ENCODE assay signal across 29 cellular contexts in genomic region chrX:147403075-147403474, GRCh38.
"Had no signal": no experiment of that assay in that cellular context is flagged by ENCODE, and none has a peak within 500 bp of the region (broad histone marks: within the 10 kb centered on the region; RNA-seq: fewer than 3 reads in every experiment).

No MANE protein-coding gene starts in this region.

- H3K4me3 ChIP-seq: cardiac muscle cell, colonic mucosa, SJCRH30 had no signal

- H3K9me3 ChIP-seq: colonic mucosa, SJCRH30 had no signal

- H3K36me3 ChIP-seq: brain microvascular endothelial cell, cardiac muscle cell, colonic mucosa, SJCRH30 had no signal

- H3K27me3 ChIP-seq: brain microvascular endothelial cell, cardiac muscle cell, colonic mucosa, SJCRH30 had no signal

- DNase-seq: activated B cell treated with CpG ODN at 0.5 μM for 24 hours; activated CD4-positive, alpha-beta memory T cell treated with anti-CD3 and anti-CD28 coated beads, Interleukin-2, amount 10 ng/mL, durations not matched to agents 7 days and 5 days; activated CD4-positive, alpha-beta T cell treated with anti-CD3 and anti-CD28 coated beads for 48 hours; activated CD4-positive, CD25-positive, alpha-beta regulatory T cell treated with anti-CD3 and anti-CD28 coated beads, Interleukin-2, amount 50 U/mL, for 72 hours; activated CD8-positive, alpha-beta memory T cell treated with anti-CD3 and anti-CD28 coated beads for 24 hours; activated CD8-positive, alpha-beta memory T cell treated with anti-CD3 and anti-CD28 coated beads, Interleukin-2, amount 10 ng/mL, durations not matched to agents 7 days and 5 days; activated CD8-positive, alpha-beta memory T cell treated with anti-CD3 and anti-CD28 coated beads, Interleukin-2, amount 50 U/mL, for 48 hours; activated effector memory CD4-positive, alpha-beta T cell treated with Interleukin-2 at 50 U/mL for 16 hours; activated naive CD4-positive, alpha-beta T cell treated with anti-CD3 and anti-CD28 coated beads, Interleukin-2, amount 10 ng/mL, durations not matched to agents 7 days and 5 days; activated naive CD8-positive, alpha-beta T cell treated with anti-CD3 and anti-CD28 coated beads for 36 hours; activated T-cell treated with anti-CD3 and anti-CD28 coated beads, Interleukin-2, amount 50 U/mL, for 48 hours; amniotic stem cell; aorta; brain microvascular endothelial cell; colonic mucosa; NCI-H1048; NCI-H1105 treated with DMSO at 0.1 percent for 48 hours; NCI-H1436; NCI-H1694; NCI-H1930; NCI-H2081 treated with DMSO at 0.1 percent for 48 hours; NCI-H226; NCI-H446 treated with DMSO at 0.1 percent for 48 hours; NCI-H524 treated with DMSO at 0.1 percent for 48 hours; NK-92 treated with Interleukin-12 subunit alpha and Interleukin-12 subunit beta, amount 100 ng/mL, for 24 hours; SHP77; SJCRH30; SK-N-SH had no signal
